Comparison of ENCODE assay signal across 17 cellular contexts in the genomic region with DNA sequence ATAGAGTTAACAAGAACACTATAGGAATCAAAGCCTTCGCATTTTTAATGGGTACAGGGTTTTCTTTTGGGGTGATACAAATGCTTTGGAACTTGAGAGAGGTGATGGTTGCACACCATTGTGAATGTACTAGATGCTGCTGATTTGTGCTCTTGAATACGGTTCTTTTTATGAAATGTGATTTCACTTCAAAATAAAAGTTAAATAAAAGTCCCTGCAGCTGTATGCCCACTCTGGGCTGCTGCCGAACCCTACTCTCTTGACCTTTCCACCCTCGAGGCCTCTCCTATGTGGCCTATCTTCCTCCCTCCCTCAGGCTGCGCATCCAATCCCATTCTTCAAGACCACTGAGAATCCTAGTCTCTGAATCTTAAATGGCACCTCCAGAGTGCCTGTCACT.
DNase-seq lines count a peak whose midpoint lies in the region; ATAC-seq and TF ChIP-seq lines count a peak whose summit lies in the region.
"Had no signal": no experiment of that assay in that cellular context is flagged by ENCODE, and none has a peak within 500 bp of the region (broad histone marks: within the 10 kb centered on the region; RNA-seq: fewer than 3 reads in every experiment).

No MANE protein-coding gene starts in this region.

- H3K36me3 ChIP-seq in neural progenitor cell, result no peaks in the 10 kb centered on the region
- H3K36me3 ChIP-seq: BE2C had no signal

- H3K79me2 ChIP-seq in neural progenitor cell (ENCODE audit: low read depth), result no peaks in the 10 kb centered on the region

- TF ChIP-seq CTCF in chondrocyte (IDR thresholded peaks at IDR 0.05) (no peak), neural progenitor cell (IDR thresholded peaks at IDR 0.05) (no peak)

- H3K9me3 Mint-ChIP-seq in chondrocyte (ENCODE audit: low read depth) (peaks cover 42% of the 10 kb centered on the region), neural progenitor cell (peaks cover 2% of the 10 kb centered on the region)
- H3K9me3 Mint-ChIP-seq in stimulated activated naive B cell treated with anti-CD40 and anti-IgM and Interleukin-4, amounts not matched to agents 10 μg/mL and 1 μg/mL and 100 μg/mL, for 72 hours, result peaks cover under 1 to 7% of the 10 kb centered on the region in 2 donors
- H3K9me3 Mint-ChIP-seq: H9 had no signal

- H3K4me1 Mint-ChIP-seq in chondrocyte (ENCODE audit: low read depth) (no peaks in the 10 kb centered on the region), neural progenitor cell (peaks cover 16% of the 10 kb centered on the region)
- H3K4me1 Mint-ChIP-seq in stimulated activated naive B cell treated with anti-CD40 and anti-IgM and Interleukin-4, amounts not matched to agents 10 μg/mL and 1 μg/mL and 100 μg/mL, for 72 hours, result peaks cover 0 to 7% of the 10 kb centered on the region in 2 donors
- H3K4me1 Mint-ChIP-seq: CD14-positive monocyte; CD4-positive, alpha-beta memory T cell had no signal

- H2AFZ ChIP-seq in neural progenitor cell (replicated peaks), result no peak overlapping the region

- no peaks in the 10 kb centered on the region for H3K4me1 ChIP-seq in neural progenitor cell
- H3K4me1 ChIP-seq: BE2C had no signal

- H3K27ac ChIP-seq in angular gyrus (ENCODE audit: low read depth, low read length), result peak overlapping the region; percentile 46
- H3K27ac ChIP-seq in neural progenitor cell, result no peak overlapping the region

- no peaks in the 10 kb centered on the region for H3F3A ChIP-seq in neural progenitor cell (ENCODE audit: low read depth)

- no peaks in the 10 kb centered on the region for H3K27me3 Mint-ChIP-seq in chondrocyte (ENCODE audit: low read depth)
- peaks cover 8% of the 10 kb centered on the region for H3K27me3 Mint-ChIP-seq in neural progenitor cell (ENCODE audit: insufficient read depth, low read depth)
- peaks cover 17 to 18% of the 10 kb centered on the region in 2 donors for H3K27me3 Mint-ChIP-seq in stimulated activated naive B cell treated with anti-CD40 and anti-IgM and Interleukin-4, amounts not matched to agents 10 μg/mL and 1 μg/mL and 100 μg/mL, for 72 hours

- H3K27me3 ChIP-seq in neural progenitor cell, result no peaks in the 10 kb centered on the region
- H3K27me3 ChIP-seq: BE2C had no signal

- H3K9me3 ChIP-seq in neural progenitor cell (ENCODE audit: low read depth), result no peaks in the 10 kb centered on the region
- H3K9me3 ChIP-seq: BE2C had no signal

- no peak overlapping the region for H3K4me3 ChIP-seq in neural progenitor cell
- H3K4me3 ChIP-seq: GM12878 had no signal

- no peak for ATAC-seq in stimulated activated naive B cell treated with anti-CD40 and anti-IgM and Interleukin-4, amounts not matched to agents 10 μg/mL and 1 μg/mL and 100 μg/mL, for 72 hours (replicated peaks)
- ATAC-seq: GM12878, HepG2 had no signal

- H3K36me3 Mint-ChIP-seq in chondrocyte (ENCODE audit: low read depth), result peaks cover under 1% of the 10 kb centered on the region
- H3K36me3 Mint-ChIP-seq in neural progenitor cell, result no peaks in the 10 kb centered on the region
- H3K36me3 Mint-ChIP-seq in stimulated activated naive B cell treated with anti-CD40 and anti-IgM and Interleukin-4, amounts not matched to agents 10 μg/mL and 1 μg/mL and 100 μg/mL, for 72 hours, result peaks cover 0 to 3% of the 10 kb centered on the region in 2 donors
- H3K36me3 Mint-ChIP-seq: CD14-positive monocyte; CD4-positive, alpha-beta memory T cell had no signal

- H3K4me3 Mint-ChIP-seq in chondrocyte (ENCODE audit: unreplicated experiment) (no peak overlapping the region), neural progenitor cell (peak overlapping the region; percentile 53)
- no peak overlapping the region for H3K4me3 Mint-ChIP-seq in stimulated activated naive B cell treated with anti-CD40 and anti-IgM and Interleukin-4, amounts not matched to agents 10 μg/mL and 1 μg/mL and 100 μg/mL, for 72 hours
- H3K4me3 Mint-ChIP-seq: CD14-positive monocyte; CD4-positive, alpha-beta memory T cell; H9; IgD-negative memory B cell had no signal

- no peaks in the 10 kb centered on the region for H4K20me1 ChIP-seq in neural progenitor cell (ENCODE audit: low read depth)

- H3K9ac ChIP-seq in neural progenitor cell, result no peak overlapping the region

- H3K27ac Mint-ChIP-seq in chondrocyte (ENCODE audit: unreplicated experiment) (no peak overlapping the region), neural progenitor cell (no peak overlapping the region)
- no peak overlapping the region for H3K27ac Mint-ChIP-seq in stimulated activated naive B cell treated with anti-CD40 and anti-IgM and Interleukin-4, amounts not matched to agents 10 μg/mL and 1 μg/mL and 100 μg/mL, for 72 hours
- H3K27ac Mint-ChIP-seq: CD4-positive, alpha-beta memory T cell; H9; IgD-negative memory B cell had no signal

- no peak overlapping the region for H3K4me2 ChIP-seq in neural progenitor cell

- DNase-seq in chondrocyte (ENCODE audit: low spot score) (peak; percentile 15), neural progenitor cell (ENCODE audit: low spot score) (no peak), NCI-H345 treated with DMSO at 0.1 percent for 48 hours (lab: John Stamatoyannopoulos, UW; ENCODE audit: unreplicated experiment) (no peak), NCI-H1048 (lab: John Stamatoyannopoulos, UW) (no peak)
- DNase-seq in stimulated activated naive B cell treated with anti-CD40 and anti-IgM and Interleukin-4, amounts not matched to agents 10 μg/mL and 1 μg/mL and 100 μg/mL, for 72 hours, result no peak
- DNase-seq: ACHN; BE2C; Calu3; CD4-positive, alpha-beta memory T cell; DND-41; EL had no signal
